Comparison of ENCODE assay signal across 14 cellular contexts in genomic region chr12:76921891-76922664, GRCh38.
"Had no signal": no experiment of that assay in that cellular context is flagged by ENCODE, and none has a peak within 500 bp of the region (broad histone marks: within the 10 kb centered on the region; RNA-seq: fewer than 3 reads in every experiment).

No MANE protein-coding gene starts in this region.

- H3K4me1 ChIP-seq: tibial nerve had no signal

- H3K4me3 ChIP-seq: tibial nerve had no signal

- H3K27me3 ChIP-seq: tibial nerve had no signal

- H3K36me3 ChIP-seq: tibial nerve had no signal

- H3K9me3 ChIP-seq: tibial nerve had no signal

- DNase-seq: activated CD4-positive, alpha-beta memory T cell treated with anti-CD3 and anti-CD28 coated beads for 36 hours; activated gamma-delta T cell treated with Interleukin-2 at 50 U/mL for 16 hours; activated naive CD8-positive, alpha-beta T cell treated with anti-CD3 and anti-CD28 coated beads, Interleukin-2, amount 10 ng/mL, durations not matched to agents 7 days and 5 days; activated T-cell treated with anti-CD3 and anti-CD28 coated beads, Interleukin-2, amount 50 U/mL, for 48 hours; caudate nucleus; cortex of kidney; effector CD8-positive, alpha-beta T cell; glutamatergic neuron; stimulated activated CD4-positive, alpha-beta T cell treated with anti-CD3 and anti-CD28 coated beads, Interleukin-15, amount 100 ng/mL, for 24 hours; stimulated activated CD4-positive, alpha-beta T cell treated with anti-CD3 and anti-CD28 coated beads, Interleukin-4, amount 100 ng/mL, for 4 hours; stimulated activated naive CD8-positive, alpha-beta T cell treated with anti-CD3 and anti-CD28 coated beads, Interleukin-15, amount 100 ng/mL, for 72 hours; T-helper 9 cell had no signal

- ATAC-seq: stimulated activated naive CD8-positive, alpha-beta T cell treated with anti-CD3 and anti-CD28 coated beads, Interleukin-15, amount 100 ng/mL, for 72 hours had no signal

- H3K27ac ChIP-seq: VCaP had no signal
